In genomic region chr3:129482721-129483120, GRCh38 we compare ENCODE assay signal across 1 cellular context.
A peak's percentile ranks its signal among the peaks of the same experiment; 100 is the strongest.
TF ChIP-seq lines count a peak whose summit lies in the region.

No MANE protein-coding gene starts in this region.

TF ChIP-seq in HepG2, 621 proteins besides CTCF, POLR2A, EP300 and RAD21:
- TF ChIP-seq STAG1 (CRISPR knock-in tag; IDR thresholded peaks at IDR 0.05) (peak; percentile 27; the same call in 1 of the 2 replicates), LBX2 (CRISPR knock-in tag; IDR thresholded peaks at IDR 0.05; ENCODE audit: borderline replicate concordance) (no peak)
